18 cellular contexts compared by ENCODE assay signal in the genomic region with DNA sequence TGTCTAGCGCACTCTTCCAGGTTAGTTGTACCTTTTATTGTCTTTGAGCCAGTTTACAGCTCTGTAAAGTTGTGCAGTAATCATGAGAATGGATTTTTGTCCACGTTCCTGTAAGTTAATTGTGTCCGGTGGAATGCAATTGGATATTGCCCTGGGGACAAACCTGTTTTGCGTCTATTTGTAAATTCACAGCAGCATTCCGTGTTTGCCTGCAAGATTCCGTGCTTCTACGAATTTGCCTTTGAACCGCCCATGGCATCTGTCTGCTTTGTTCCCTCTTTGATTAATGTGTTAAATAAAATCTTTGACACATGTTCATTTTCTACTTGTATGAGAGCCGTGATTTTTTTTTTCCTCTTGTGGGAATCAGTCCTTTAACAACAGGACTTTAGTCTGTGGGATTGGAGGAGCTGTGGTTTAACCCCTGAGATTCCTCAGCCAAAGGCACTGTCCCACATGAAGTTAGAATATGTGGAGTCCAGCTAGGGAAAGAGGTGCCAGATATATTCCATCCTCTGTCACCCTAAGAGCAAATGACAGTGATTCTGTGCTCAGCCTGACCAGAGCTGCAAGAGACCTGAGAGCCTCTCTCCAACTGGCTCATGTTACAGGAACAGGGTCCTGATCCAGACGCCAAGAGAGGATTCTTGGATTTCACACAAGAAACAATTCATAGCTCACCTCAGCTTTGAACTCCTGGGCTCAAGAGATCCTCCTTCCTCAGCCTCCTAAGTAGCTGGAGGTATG.
DNase-seq lines count a peak whose midpoint lies in the region; ATAC-seq, FAIRE-seq and TF ChIP-seq lines count a peak whose summit lies in the region.
"Had no signal": no experiment of that assay in that cellular context is flagged by ENCODE, and none has a peak within 500 bp of the region (broad histone marks: within the 10 kb centered on the region; RNA-seq: fewer than 3 reads in every experiment).

No MANE protein-coding gene starts in this region.

- CTCF ChIA-PET in HEK293T (lab: Yijun Ruan, JAX): interaction anchor here (0.8 kb wide), 1 partner anchor 198 kb away, joined by 3 read pairs; no protein-coding TSS in a partner anchor

- H3K27ac ChIP-seq in C4-2B: peak overlapping the region; percentile 70
- H3K27ac ChIP-seq: right lobe of liver, WERI-Rb-1 had no signal

- intact Hi-C loops in left colon (cut with DNase I, micrococcal nuclease): no loop called here

- no peak for FAIRE-seq in GM12892 (lab: Jason Lieb, UNC)

- TF ChIP-seq CTCF in C4-2B (conservative IDR thresholded peaks at IDR 0.05): no peak

- DNase-seq in HEK293T (ENCODE audit: extremely low spot score) (no peak), left colon (no peak), GM12892 (ENCODE audit: insufficient read length) (no peak)
- DNase-seq in central memory CD4-positive, alpha-beta T cell: no peak
- DNase-seq: ACHN; activated CD8-positive, alpha-beta memory T cell treated with anti-CD3 and anti-CD28 coated beads for 24 hours; amniotic stem cell; CD4-positive, alpha-beta T cell; NCI-H146; NCI-H524; OCI-M1; stimulated activated CD4-positive, alpha-beta T cell treated with anti-CD3 and anti-CD28 coated beads, Interleukin-1b, Interleukin-23, amount 100 ng/mL, for 48 hours; WERI-Rb-1 had no signal

- TF ChIP-seq POLR2A in GM12892 (IDR thresholded peaks at IDR 0.05; ENCODE audit: low read depth, low read length): no peak

- POLR2A ChIA-PET in HEK293T (lab: Yijun Ruan, JAX): no interaction called here

- ATAC-seq in SK-N-SH treated with all-trans-retinoic acid at 6 μM for 48 hours (no peak), left colon (peak; percentile 97), HG02759 (IDR thresholded peaks at IDR 0.05; ENCODE audit: unreplicated experiment) (no peak), GM19463 (IDR thresholded peaks at IDR 0.05; ENCODE audit: unreplicated experiment) (no peak)
- ATAC-seq: right lobe of liver had no signal

TF ChIP-seq in HEK293T, 16 proteins besides CTCF, POLR2A, EP300 and RAD21:
- TF ChIP-seq, protein P1, sequence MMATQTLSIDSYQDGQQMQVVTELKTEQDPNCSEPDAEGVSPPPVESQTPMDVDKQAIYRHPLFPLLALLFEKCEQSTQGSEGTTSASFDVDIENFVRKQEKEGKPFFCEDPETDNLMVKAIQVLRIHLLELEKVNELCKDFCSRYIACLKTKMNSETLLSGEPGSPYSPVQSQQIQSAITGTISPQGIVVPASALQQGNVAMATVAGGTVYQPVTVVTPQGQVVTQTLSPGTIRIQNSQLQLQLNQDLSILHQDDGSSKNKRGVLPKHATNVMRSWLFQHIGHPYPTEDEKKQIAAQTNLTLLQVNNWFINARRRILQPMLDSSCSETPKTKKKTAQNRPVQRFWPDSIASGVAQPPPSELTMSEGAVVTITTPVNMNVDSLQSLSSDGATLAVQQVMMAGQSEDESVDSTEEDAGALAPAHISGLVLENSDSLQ (IDR thresholded peaks at IDR 0.05): peak; percentile 57
- TF ChIP-seq CTBP1 (IDR thresholded peaks at IDR 0.05; ENCODE audit: borderline replicate concordance): no peak

TF ChIP-seq in SK-N-SH treated with all-trans-retinoic acid at 6 μM for 48 hours, 23 proteins besides CTCF, POLR2A, EP300 and RAD21:
- no peak for TF ChIP-seq ZNF565 (CRISPR knock-in tag; conservative IDR thresholded peaks at IDR 0.05; ENCODE audit: low read depth)
- TF ChIP-seq GLIS3 (CRISPR knock-in tag; IDR thresholded peaks at IDR 0.05): no peak
- no peak for TF ChIP-seq CSDC2 (CRISPR knock-in tag; IDR thresholded peaks at IDR 0.05)
- no peak for TF ChIP-seq TOX (CRISPR knock-in tag; IDR thresholded peaks at IDR 0.05; ENCODE audit: borderline replicate concordance)
- no peak for TF ChIP-seq ARNTL (CRISPR knock-in tag; IDR thresholded peaks at IDR 0.05; ENCODE audit: borderline replicate concordance, low read depth)
- 0 out of 2 replicates have a peak, but pooled peaks have one; percentile 24 for TF ChIP-seq TCF4 (CRISPR knock-in tag; IDR thresholded peaks at IDR 0.05; ENCODE audit: borderline replicate concordance)
- TF ChIP-seq ISL1 (CRISPR knock-in tag; IDR thresholded peaks at IDR 0.05): no peak
- no peak for TF ChIP-seq ZC3H10 (CRISPR knock-in tag; IDR thresholded peaks at IDR 0.05)
